ENCODE assay signal across 8 cellular contexts in the genomic region with DNA sequence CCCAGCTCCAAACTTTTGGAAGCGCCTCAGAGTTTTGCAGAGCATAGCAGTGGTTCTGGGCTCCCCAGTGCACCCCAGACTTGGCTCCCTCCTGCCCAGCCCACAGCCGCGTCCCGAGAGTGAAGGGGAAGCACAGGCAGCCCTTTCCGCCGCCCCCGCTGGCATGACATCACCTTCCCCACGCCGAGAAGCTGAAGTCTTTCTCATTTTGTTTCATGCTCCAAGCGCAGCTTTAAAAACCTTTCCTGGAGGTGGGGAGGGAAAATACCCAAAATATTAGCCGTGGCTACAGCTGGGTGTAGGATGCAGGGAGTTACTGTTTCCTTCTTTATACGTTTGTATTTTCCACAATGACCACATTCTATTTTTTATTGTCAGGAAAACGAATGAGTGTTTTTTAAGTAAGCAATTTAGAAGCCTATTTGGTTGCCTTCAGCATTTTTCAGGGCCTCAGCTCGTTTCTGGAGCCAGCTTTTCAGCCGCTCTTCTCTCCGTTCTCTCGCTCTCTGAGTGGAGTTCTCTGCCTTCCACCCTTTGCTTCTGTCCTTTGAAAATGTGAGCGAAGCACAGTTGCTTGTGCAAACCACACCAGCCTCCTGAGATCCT.
DNase-seq lines count a peak whose midpoint lies in the region; ATAC-seq and TF ChIP-seq lines count a peak whose summit lies in the region.

No MANE protein-coding gene starts in this region.

- H3K4me3 ChIP-seq in adrenal gland: peak overlapping the region in 1 of 4 donors; percentile 45

- H3K4me1 ChIP-seq in adrenal gland (replicated peaks in 1 of 2): peaks cover 24 to 27% of the 10 kb centered on the region in 2 donors

- intact Hi-C loops in adrenal gland (cut with DNase I) (loop anchor here in 1 of 2 donors (5.0 kb wide), 1 partner anchor 213 kb away; the partner anchor contains the start of gene RRBP1), left colon (cut with DNase I, micrococcal nuclease) (loop anchor here (5.0 to 10.0 kb wide), 2 partner anchors 213 to 391 kb away; partner anchors contain the start of gene RRBP1 (in 1 of the 2))

- peak overlapping the region; percentile 40 to 91 (median 79) for H3K27ac ChIP-seq in adrenal gland

- peak; percentile 81 for ATAC-seq in GM18511 (IDR thresholded peaks at IDR 0.05; ENCODE audit: unreplicated experiment)
- peak; percentile 65 for ATAC-seq in HG03342 (IDR thresholded peaks at IDR 0.05; ENCODE audit: unreplicated experiment)
- no peak for ATAC-seq in left colon
- no peak for ATAC-seq in HG03378 (IDR thresholded peaks at IDR 0.05; ENCODE audit: unreplicated experiment)

- H3K9me3 ChIP-seq in adrenal gland (replicated peaks in 1 of 3): peaks cover 0 to 3% (median 0%) of the 10 kb centered on the region in 3 donors

- no peak for TF ChIP-seq POLR2A in adrenal gland (IDR thresholded peaks at IDR 0.05)

- no peaks in the 10 kb centered on the region for H3K27me3 ChIP-seq in adrenal gland

- DNase-seq in adrenal gland (peak in 6 of 7 donors; percentile 42 to 79 (median 68)), left colon (peak; percentile 42 to 62), D341Med (ENCODE audit: low spot score) (no peak), iPS-NIHi7 (ENCODE audit: extremely low spot score) (no peak)
- DNase-seq in stimulated activated CD4-positive, alpha-beta T cell treated with anti-CD3 and anti-CD28 coated beads, Interleukin-2, amount 100 ng/mL, for 4 hours (ENCODE audit: low read depth): peak; percentile 20

- no peaks in the 10 kb centered on the region for H3K36me3 ChIP-seq in adrenal gland (replicated peaks in 1 of 2)

- no peak for TF ChIP-seq CTCF in adrenal gland (IDR thresholded peaks at IDR 0.05)

- 3 to 9% (median 6%) methylated on average over 14 to 18 of the region's 18 CpGs for WGBS in adrenal gland, 4 donors

Comparison
In these comparisons a context has a peak if more than half of its experiments do, and no peak if none do; other contexts are left out.
1. ATAC-seq: peak in GM18511 (single experiment) and HG03342 (single experiment); none in left colon (single experiment) and HG03378 (single experiment).
2. DNase-seq: peak in adrenal gland (6 of 7), left colon (2 of 2) and stimulated activated CD4-positive, alpha-beta T cell treated with anti-CD3 and anti-CD28 coated beads, Interleukin-2, amount 100 ng/mL, for 4 hours (single experiment); none in D341Med (single experiment) and iPS-NIHi7 (single experiment).